In genomic region chr7:2354173-2355078, GRCh38 we compare ENCODE assay signal across 1 cellular context.
TF ChIP-seq lines count a peak whose summit lies in the region.

Gene EIF3B (plus strand): TSS chr7:2354827. CDS start chr7:2354922, 95 bp downstream.

TF ChIP-seq in K562, 482 proteins besides CTCF, POLR2A, EP300 and RAD21 (continued from another document and continues in another):
- 0 out of 2 replicates have a peak, but pooled peaks have one; percentile 11 for TF ChIP-seq CBFA2T2 (conservative IDR thresholded peaks at IDR 0.05)
- TF ChIP-seq ZFX (CRISPR knock-in tag; IDR thresholded peaks at IDR 0.05): peak; percentile 83
- no peak for TF ChIP-seq ZNF146 (CRISPR knock-in tag; IDR thresholded peaks at IDR 0.05; ENCODE audit: unreplicated experiment)
- peak; percentile 100 for TF ChIP-seq ATF7 (IDR thresholded peaks at IDR 0.05)
- no peak for TF ChIP-seq ZSCAN32 (CRISPR knock-in tag; IDR thresholded peaks at IDR 0.05)
- TF ChIP-seq TRIM28 (IDR thresholded peaks at IDR 0.05): peak; percentile 34; the same call in 1 of the 2 replicates
- no peak for TF ChIP-seq FOSL1 (tag; conservative IDR thresholded peaks at IDR 0.05)
- TF ChIP-seq ZNF699 (CRISPR knock-in tag; IDR thresholded peaks at IDR 0.05; ENCODE audit: insufficient replicate concordance): no peak
- peak; percentile 95 for TF ChIP-seq POLR2G (IDR thresholded peaks at IDR 0.05; ENCODE audit: low read depth, low read length)
- TF ChIP-seq TCF7L2 (IDR thresholded peaks at IDR 0.05; ENCODE audit: low read depth, low read length): peak; percentile 91
- no peak for TF ChIP-seq HIVEP1 (CRISPR knock-in tag; IDR thresholded peaks at IDR 0.05)
- peak; percentile 94 for TF ChIP-seq FOXM1 (IDR thresholded peaks at IDR 0.05; ENCODE audit: low read depth)
- TF ChIP-seq FOXM1 (CRISPR knock-in tag; IDR thresholded peaks at IDR 0.05; ENCODE audit: low read depth): no peak; the same call in 1 of the 2 replicates
- TF ChIP-seq NR2C2 (CRISPR knock-in tag; IDR thresholded peaks at IDR 0.05): peak; percentile 26; the same call in 1 of the 2 replicates
- TF ChIP-seq NR2C2 (tag; IDR thresholded peaks at IDR 0.05): no peak; the same call in 1 of the 2 replicates
- TF ChIP-seq HMGXB4 (CRISPR knock-in tag; IDR thresholded peaks at IDR 0.05): peak; percentile 61; the same call in 1 of the 2 replicates
- no peak for TF ChIP-seq CCAR2 (IDR thresholded peaks at IDR 0.05; ENCODE audit: low read depth, low read length)
- TF ChIP-seq NFIC (IDR thresholded peaks at IDR 0.05): peak; percentile 26; the same call in 1 of the 2 replicates
- no peak for TF ChIP-seq TFE3 (CRISPR knock-in tag; IDR thresholded peaks at IDR 0.05)
- TF ChIP-seq CEBPB (tag; IDR thresholded peaks at IDR 0.05): no peak
- TF ChIP-seq POLR2AphosphoS5 (IDR thresholded peaks at IDR 0.05; ENCODE audit: control insufficient read depth, insufficient read depth, low read depth, low read length): peak; percentile 59; the same call in 1 of the 2 replicates
- TF ChIP-seq MBD2 (IDR thresholded peaks at IDR 0.05; ENCODE audit: borderline replicate concordance, low read depth): peak; percentile 89
- peak; percentile 67 for TF ChIP-seq MAFF (IDR thresholded peaks at IDR 0.05; ENCODE audit: low read length)
- 0 out of 2 replicates have a peak, but pooled peaks have one; percentile 26 for TF ChIP-seq DEAF1 (CRISPR knock-in tag; IDR thresholded peaks at IDR 0.05)
- TF ChIP-seq CBX5 (IDR thresholded peaks at IDR 0.05; ENCODE audit: borderline replicate concordance, low read depth): no peak
- peak; percentile 67 to 82; a peak in 2 of 4 replicates for TF ChIP-seq ARNT (IDR thresholded peaks at IDR 0.05)
- TF ChIP-seq SP1 (CRISPR knock-in tag; IDR thresholded peaks at IDR 0.05): peak; percentile 78
- TF ChIP-seq ZZZ3 (IDR thresholded peaks at IDR 0.05): peak; percentile 30; the same call in 1 of the 2 replicates
- TF ChIP-seq PCBP1 (IDR thresholded peaks at IDR 0.05; ENCODE audit: low read depth, low read length, poor library complexity, severe bottlenecking): peak; percentile 58
- TF ChIP-seq RCOR1 (IDR thresholded peaks at IDR 0.05; ENCODE audit: borderline replicate concordance in 1 of 2, low read depth in 2 of 2, low read length in 2 of 2): no peak
- peak; percentile 47; the same call in 1 of the 2 replicates for TF ChIP-seq ATF4 (CRISPR knock-in tag; IDR thresholded peaks at IDR 0.05)
- peak; percentile 87 for TF ChIP-seq RBBP5 (IDR thresholded peaks at IDR 0.05; ENCODE audit: borderline replicate concordance, insufficient read depth, low read length, poor library complexity, severe bottlenecking)
- 0 out of 2 replicates have a peak, but pooled peaks have one; percentile 70 for TF ChIP-seq THRB (CRISPR knock-in tag; conservative IDR thresholded peaks at IDR 0.05)
- no peak for TF ChIP-seq ZNF79 (CRISPR knock-in tag; IDR thresholded peaks at IDR 0.05; ENCODE audit: low read depth)
- TF ChIP-seq HDAC3 (IDR thresholded peaks at IDR 0.05; ENCODE audit: borderline replicate concordance, partially characterized antibody): peak; percentile 2
- no peak for TF ChIP-seq ZBTB8A (IDR thresholded peaks at IDR 0.05; ENCODE audit: partially characterized antibody)
- TF ChIP-seq BDP1 (IDR thresholded peaks at IDR 0.05; ENCODE audit: insufficient read depth, insufficient read length): no peak
- no peak; the same call in 1 of the 2 replicates for TF ChIP-seq TFAP4 (CRISPR knock-in tag; IDR thresholded peaks at IDR 0.05; ENCODE audit: borderline replicate concordance)
- no peak; the same call in 1 of the 2 replicates for TF ChIP-seq DIDO1 (tag; IDR thresholded peaks at IDR 0.05; ENCODE audit: low read depth)
- TF ChIP-seq BHLHE40 (IDR thresholded peaks at IDR 0.05; ENCODE audit: low read length): peak; percentile 85
- no peak for TF ChIP-seq DPF2 (IDR thresholded peaks at IDR 0.05)
- TF ChIP-seq JUN (IDR thresholded peaks at IDR 0.05; ENCODE audit: borderline replicate concordance, low read depth, low read length): peak; percentile 64; the same call in 1 of the 2 replicates
- no peak for TF ChIP-seq JUN (CRISPR knock-in tag; IDR thresholded peaks at IDR 0.05; ENCODE audit: borderline replicate concordance)
- TF ChIP-seq ZNF589 (CRISPR knock-in tag; IDR thresholded peaks at IDR 0.05; ENCODE audit: low read depth): peak; percentile 5
- TF ChIP-seq EHMT2 (IDR thresholded peaks at IDR 0.05): no peak
- no peak for TF ChIP-seq GTF2E2 (tag; IDR thresholded peaks at IDR 0.05)
- TF ChIP-seq NUFIP1 (IDR thresholded peaks at IDR 0.05; ENCODE audit: partially characterized antibody): peak; percentile 94
- no peak for TF ChIP-seq RUNX1 (IDR thresholded peaks at IDR 0.05; ENCODE audit: low read depth)
- TF ChIP-seq BCL6 (CRISPR knock-in tag; IDR thresholded peaks at IDR 0.05): 0 out of 2 replicates have a peak, but pooled peaks have one; percentile 43
- 0 out of 2 replicates have a peak, but pooled peaks have one; percentile 33 for TF ChIP-seq ZHX1 (conservative IDR thresholded peaks at IDR 0.05; ENCODE audit: low read length)
- TF ChIP-seq POLR3G (IDR thresholded peaks at IDR 0.05; ENCODE audit: extremely low read depth, insufficient read length, insufficient replicate concordance): no peak
- peak in 1 of 2 experiments; percentile 84; a peak in 2 of 4 replicates for TF ChIP-seq HDAC1 (IDR thresholded peaks at IDR 0.05)
- TF ChIP-seq HMGN3 (IDR thresholded peaks at IDR 0.05; ENCODE audit: borderline replicate concordance, extremely low read depth, insufficient read length, low read depth, low read length): peak; percentile 71
- peak in 1 of 2 experiments; percentile 46; a peak in 1 of 4 replicates for TF ChIP-seq TBL1XR1 (IDR thresholded peaks at IDR 0.05; ENCODE audit: low read length in 2 of 2)
- TF ChIP-seq PYGO2 (tag; IDR thresholded peaks at IDR 0.05): no peak
- TF ChIP-seq NRF1 (conservative IDR thresholded peaks at IDR 0.05 in 1 of 2, IDR thresholded peaks at IDR 0.05 in 1 of 2): peak; percentile 30 to 52
- peak; percentile 80 for TF ChIP-seq KDM5B (IDR thresholded peaks at IDR 0.05; ENCODE audit: insufficient replicate concordance, low read depth, low read length)
- no peak for TF ChIP-seq ZNF324 (CRISPR knock-in tag; IDR thresholded peaks at IDR 0.05)
- peak; percentile 8; the same call in 1 of the 2 replicates for TF ChIP-seq GABPA (tag; conservative IDR thresholded peaks at IDR 0.05; ENCODE audit: low read depth)
- peak in 1 of 2 experiments; percentile 81; a peak in 1 of 4 replicates for TF ChIP-seq ZNF639 (CRISPR knock-in tag; conservative IDR thresholded peaks at IDR 0.05 in 1 of 2, IDR thresholded peaks at IDR 0.05 in 1 of 2)
- TF ChIP-seq E2F6 (IDR thresholded peaks at IDR 0.05; ENCODE audit: borderline replicate concordance in 1 of 2, extremely low read depth in 1 of 2, insufficient read depth in 1 of 2, insufficient read length in 1 of 2, low read depth in 1 of 2, low read length in 1 of 2, poor library complexity in 1 of 2, severe bottlenecking in 1 of 2): peak; percentile 70 to 86
- peak; percentile 98 for TF ChIP-seq TOE1 (IDR thresholded peaks at IDR 0.05; ENCODE audit: borderline replicate concordance)
- TF ChIP-seq TOE1 (CRISPR knock-in tag; IDR thresholded peaks at IDR 0.05; ENCODE audit: borderline replicate concordance, low read depth): no peak
- TF ChIP-seq CREM (IDR thresholded peaks at IDR 0.05; ENCODE audit: low read depth): peak; percentile 68
